ENCODE assay signal across 11 cellular contexts in the genomic region with DNA sequence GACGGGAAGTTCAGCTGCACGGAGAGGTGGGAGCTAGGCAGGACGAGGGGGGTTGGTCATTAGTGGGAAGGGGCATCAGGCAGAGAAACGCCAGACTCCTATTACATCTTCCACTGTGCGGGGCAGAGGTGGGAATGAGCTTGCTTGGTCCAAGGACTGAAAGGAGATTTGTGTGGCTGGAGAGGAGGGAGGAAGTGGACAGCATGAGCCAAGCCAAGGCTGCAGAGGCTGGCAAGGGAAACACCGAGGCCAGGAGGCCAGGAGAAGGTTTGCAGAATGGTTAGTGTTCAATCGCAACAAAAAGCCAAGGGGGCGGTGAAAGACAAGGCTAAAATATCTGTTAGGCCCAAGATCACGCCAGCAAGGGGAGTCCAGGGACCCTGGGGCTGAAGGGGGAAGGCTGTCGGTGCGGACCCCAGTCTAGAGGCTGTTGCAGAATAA.
A peak's percentile ranks its signal among the peaks of the same experiment; 100 is the strongest.
DNase-seq lines count a peak whose midpoint lies in the region; ATAC-seq and TF ChIP-seq lines count a peak whose summit lies in the region.
"Had no signal": no experiment of that assay in that cellular context is flagged by ENCODE, and none has a peak within 500 bp of the region (broad histone marks: within the 10 kb centered on the region; RNA-seq: fewer than 3 reads in every experiment).

No MANE protein-coding gene starts in this region.

- H3K36me3 ChIP-seq in lower lobe of right lung (no peaks in the 10 kb centered on the region), uterus (no peaks in the 10 kb centered on the region)
- H3K36me3 ChIP-seq: tibial nerve had no signal

- H3K4me3 ChIP-seq in lower lobe of right lung (no peak overlapping the region), uterus (no peak overlapping the region)
- H3K4me3 ChIP-seq: tibial nerve had no signal

- H3K4me1 Mint-ChIP-seq in activated T-helper 1 cell treated with anti-CD3 and anti-CD28 coated beads, Interleukin-12 subunit alpha, Interleukin-12 subunit beta, Interleukin-2, Interleukin-4 antibody, amounts not matched to agents 30 ng/mL and 10 ng/mL and 1 ng/mL, durations not matched to agents 14 hours and 24 hours and 36 hours (ENCODE audit: low read depth) = peaks cover 7% of the 10 kb centered on the region

- H3K36me3 Mint-ChIP-seq in activated T-helper 1 cell treated with anti-CD3 and anti-CD28 coated beads, Interleukin-12 subunit alpha, Interleukin-12 subunit beta, Interleukin-2, Interleukin-4 antibody, amounts not matched to agents 30 ng/mL and 10 ng/mL and 1 ng/mL, durations not matched to agents 14 hours and 24 hours and 36 hours (ENCODE audit: low read depth) = no peaks in the 10 kb centered on the region

- no peak overlapping the region for H3K27ac ChIP-seq in lower lobe of right lung
- peak overlapping the region in 1 of 2 donors; percentile 17 for H3K27ac ChIP-seq in uterus

- H3K27me3 ChIP-seq in lower lobe of right lung (ENCODE audit: low read depth) = no peaks in the 10 kb centered on the region
- no peaks in the 10 kb centered on the region for H3K27me3 ChIP-seq in uterus
- H3K27me3 ChIP-seq: tibial nerve had no signal

- H3K4me1 ChIP-seq in lower lobe of right lung (peaks cover 39% of the 10 kb centered on the region), uterus (peaks cover 13 to 31% of the 10 kb centered on the region in 2 donors)

- H3K9me3 Mint-ChIP-seq in activated T-helper 1 cell treated with anti-CD3 and anti-CD28 coated beads, Interleukin-12 subunit alpha, Interleukin-12 subunit beta, Interleukin-2, Interleukin-4 antibody, amounts not matched to agents 30 ng/mL and 10 ng/mL and 1 ng/mL, durations not matched to agents 14 hours and 24 hours and 36 hours = no peaks in the 10 kb centered on the region

- peak overlapping the region; percentile 79 for H3K27ac Mint-ChIP-seq in activated T-helper 1 cell treated with anti-CD3 and anti-CD28 coated beads, Interleukin-12 subunit alpha, Interleukin-12 subunit beta, Interleukin-2, Interleukin-4 antibody, amounts not matched to agents 30 ng/mL and 10 ng/mL and 1 ng/mL, durations not matched to agents 14 hours and 24 hours and 36 hours

- DNase-seq in cardiac septum (ENCODE audit: low spot score) (peak; percentile 50), left ventricle myocardium superior (no peak), lower lobe of right lung (peak; percentile 17), uterus (peak; percentile 18), cortex of kidney (lab: John Stamatoyannopoulos, UW) (no peak), HUDEP-2 (lab: John Stamatoyannopoulos, UW; ENCODE audit: unreplicated experiment in 76 of 76) (no peak)
- DNase-seq in activated T-helper 1 cell treated with anti-CD3 and anti-CD28 coated beads, Interleukin-12 subunit alpha, Interleukin-12 subunit beta, Interleukin-2, Interleukin-4 antibody, amounts not matched to agents 30 ng/mL and 10 ng/mL and 1 ng/mL, durations not matched to agents 14 hours and 24 hours and 36 hours (ENCODE audit: low spot score) = no peak
- DNase-seq: cerebellar nuclear complex, DND-41 had no signal

- intact Hi-C loops in cardiac septum (cut with DNase I) (no loop called here), left ventricle myocardium superior (cut with micrococcal nuclease) (no loop called here), lower lobe of right lung (cut with DNase I) (no loop called here), uterus (cut with DNase I; ENCODE audit: low total_unique reads) (loop anchor here (5.0 kb wide), 1 partner anchor 37 kb away; no protein-coding TSS in a partner anchor)
- intact Hi-C loops in activated T-helper 1 cell treated with anti-CD3 and anti-CD28 coated beads, Interleukin-12 subunit alpha, Interleukin-12 subunit beta, Interleukin-2, Interleukin-4 antibody, amounts not matched to agents 30 ng/mL and 10 ng/mL and 1 ng/mL, durations not matched to agents 14 hours and 24 hours and 36 hours (cut with micrococcal nuclease) = no loop called here

- H3K27me3 Mint-ChIP-seq in activated T-helper 1 cell treated with anti-CD3 and anti-CD28 coated beads, Interleukin-12 subunit alpha, Interleukin-12 subunit beta, Interleukin-2, Interleukin-4 antibody, amounts not matched to agents 30 ng/mL and 10 ng/mL and 1 ng/mL, durations not matched to agents 14 hours and 24 hours and 36 hours (ENCODE audit: insufficient read depth) = peaks cover 5% of the 10 kb centered on the region

- no peak for TF ChIP-seq POLR2A in uterus (IDR thresholded peaks at IDR 0.05)

- TF ChIP-seq CTCF in lower lobe of right lung (IDR thresholded peaks at IDR 0.05) = no peak
- no peak for TF ChIP-seq CTCF in uterus (IDR thresholded peaks at IDR 0.05)

- no peaks in the 10 kb centered on the region for H3K9me3 ChIP-seq in lower lobe of right lung
- H3K9me3 ChIP-seq in uterus = no peaks in the 10 kb centered on the region
- H3K9me3 ChIP-seq: tibial nerve had no signal

- H3K4me3 Mint-ChIP-seq in activated T-helper 1 cell treated with anti-CD3 and anti-CD28 coated beads, Interleukin-12 subunit alpha, Interleukin-12 subunit beta, Interleukin-2, Interleukin-4 antibody, amounts not matched to agents 30 ng/mL and 10 ng/mL and 1 ng/mL, durations not matched to agents 14 hours and 24 hours and 36 hours = no peak overlapping the region

- ATAC-seq in left ventricle myocardium superior (no peak), lower lobe of right lung (no peak), HG03097 (IDR thresholded peaks at IDR 0.05; ENCODE audit: low FRiP score, unreplicated experiment) (no peak)

Comparison
In these comparisons a context has a peak if more than half of its experiments do, and no peak if none do; other contexts are left out.
1. DNase-seq: peak in cardiac septum (single experiment), lower lobe of right lung (single experiment) and uterus (2 of 2); none in left ventricle myocardium superior (single experiment), activated T-helper 1 cell treated with anti-CD3 and anti-CD28 coated beads, Interleukin-12 subunit alpha, Interleukin-12 subunit beta, Interleukin-2, Interleukin-4 antibody, amounts not matched to agents 30 ng/mL and 10 ng/mL and 1 ng/mL, durations not matched to agents 14 hours and 24 hours and 36 hours (single experiment), cortex of kidney (single experiment) and HUDEP-2 (0 of 76).